10 cellular contexts compared by ENCODE assay signal in the genomic region with DNA sequence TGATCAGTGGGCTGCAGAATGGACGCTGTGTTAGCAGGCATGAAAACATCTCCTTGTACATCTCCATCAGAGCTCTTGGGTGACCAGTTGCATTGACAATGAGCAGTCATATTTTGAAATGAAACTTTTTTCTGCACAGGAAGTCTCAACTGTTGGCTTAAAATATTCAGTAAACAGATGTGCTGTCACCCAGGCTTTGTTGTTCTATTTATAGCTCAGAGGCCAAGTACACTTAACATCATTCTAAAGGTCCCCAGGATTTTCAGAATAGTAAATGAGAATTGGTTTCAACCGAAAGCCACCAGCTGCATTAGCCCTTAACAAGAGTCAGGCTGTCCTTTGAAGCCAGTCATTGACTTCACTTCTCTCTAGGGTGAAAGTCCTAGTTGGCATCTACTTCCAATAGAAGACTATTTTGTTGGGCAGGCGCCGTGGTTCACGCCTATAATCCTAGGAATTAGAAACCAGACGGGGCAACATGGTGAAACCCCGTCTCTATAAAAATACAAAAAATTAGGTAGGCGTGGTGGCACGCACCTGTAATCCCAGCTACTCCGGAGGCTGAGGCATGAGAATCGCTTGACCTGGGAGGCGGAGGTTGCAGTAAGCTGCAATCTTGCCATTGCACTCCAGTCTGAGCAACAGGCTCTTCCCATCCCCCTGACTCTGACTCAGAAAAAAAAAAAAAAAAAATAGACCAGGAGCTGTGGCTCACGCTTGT. TPM values are rescaled to one million over a fixed set of nuclear protein-coding genes. Genes with fewer than 3 reads are reported as not detected.
A peak's percentile ranks its signal among the peaks of the same experiment; 100 is the strongest.
DNase-seq lines count a peak whose midpoint lies in the region; ATAC-seq and TF ChIP-seq lines count a peak whose summit lies in the region.
"Had no signal": no experiment of that assay in that cellular context is flagged by ENCODE, and none has a peak within 500 bp of the region (broad histone marks: within the 10 kb centered on the region; RNA-seq: fewer than 3 reads in every experiment).

No MANE protein-coding gene starts in this region.

- intact Hi-C loops in stomach (cut with DNase I; ENCODE audit: low total_unique reads) = no loop called here

- TF ChIP-seq EP300 in stomach (IDR thresholded peaks at IDR 0.05) = no peak

- no peaks in the 10 kb centered on the region for H4K20me1 ChIP-seq in OCI-LY3 (ENCODE audit: insufficient read depth, low read length)

- DNase-seq in activated naive CD4-positive, alpha-beta T cell treated with anti-CD3 and anti-CD28 coated beads, Interleukin-2, amount 10 ng/mL, durations not matched to agents 7 days and 5 days = peak; percentile 63
- DNase-seq in activated naive CD4-positive, alpha-beta T cell treated with anti-CD3 and anti-CD28 coated beads, Interleukin-2, amount 50 U/mL, for 16 hours = no peak
- DNase-seq in stomach (no peak), SW480 (ENCODE audit: low spot score) (no peak), SK-N-DZ (ENCODE audit: low spot score) (no peak), GM03348 (ENCODE audit: low spot score) (no peak)
- DNase-seq: NCI-H524 treated with DMSO at 0.1 percent for 48 hours had no signal

- peak; percentile 48 for ATAC-seq in HG02885 (IDR thresholded peaks at IDR 0.05; ENCODE audit: poor library complexity, unreplicated experiment)

- peak overlapping the region; percentile 76 for H3K4me2 ChIP-seq in OCI-LY3 (ENCODE audit: low read length)

- no peaks in the 10 kb centered on the region for H3K36me3 ChIP-seq in OCI-LY3 (replicated peaks; ENCODE audit: low read depth, low read length)
- no peaks in the 10 kb centered on the region for H3K36me3 ChIP-seq in stomach
- H3K36me3 ChIP-seq: ascending aorta had no signal

- peaks cover 85% of the 10 kb centered on the region for H3K4me1 Mint-ChIP-seq in activated naive CD4-positive, alpha-beta T cell treated with anti-CD3 and anti-CD28 coated beads, Interleukin-2, amount 10 ng/mL, durations not matched to agents 7 days and 5 days

- peak overlapping the region; percentile 34; the same call in 1 of the 2 replicates for H3K9ac ChIP-seq in OCI-LY3 (ENCODE audit: low read length)

- H3K27ac Mint-ChIP-seq in activated naive CD4-positive, alpha-beta T cell treated with anti-CD3 and anti-CD28 coated beads, Interleukin-2, amount 10 ng/mL, durations not matched to agents 7 days and 5 days = peak overlapping the region; percentile 91

- no peak overlapping the region for H2AFZ ChIP-seq in OCI-LY3 (ENCODE audit: low read depth, low read length)

- peaks cover 5% of the 10 kb centered on the region for H3K27me3 ChIP-seq in OCI-LY3 (ENCODE audit: low read depth, low read length)
- peaks cover 2 to 48% (median 26%) of the 10 kb centered on the region in 3 donors for H3K27me3 ChIP-seq in stomach

- CTCF ChIA-PET in activated naive CD4-positive, alpha-beta T cell treated with anti-CD3 and anti-CD28 coated beads, Interleukin-2, amount 10 ng/mL, durations not matched to agents 7 days and 5 days (lab: Charles Lee) = interaction anchor here (1.1 to 4.2 kb wide), 8 partner anchors 9 to 154 kb away, joined by 3 to 21 read pairs (median 6); a partner anchor contains a TSS

- peaks cover 14% of the 10 kb centered on the region for H3K36me3 Mint-ChIP-seq in activated naive CD4-positive, alpha-beta T cell treated with anti-CD3 and anti-CD28 coated beads, Interleukin-2, amount 10 ng/mL, durations not matched to agents 7 days and 5 days

- no peak for TF ChIP-seq POLR2A in stomach (IDR thresholded peaks at IDR 0.05)

- peaks cover 64% of the 10 kb centered on the region for H3K4me1 ChIP-seq in OCI-LY3 (ENCODE audit: low read length)
- peaks cover 13 to 34% (median 17%) of the 10 kb centered on the region in 4 donors for H3K4me1 ChIP-seq in stomach

- H3K27me3 Mint-ChIP-seq in activated naive CD4-positive, alpha-beta T cell treated with anti-CD3 and anti-CD28 coated beads, Interleukin-2, amount 10 ng/mL, durations not matched to agents 7 days and 5 days = peaks cover 18% of the 10 kb centered on the region

- H3K79me2 ChIP-seq in OCI-LY3 (ENCODE audit: low read length) = no peaks in the 10 kb centered on the region

- H3K27ac ChIP-seq in OCI-LY3 (ENCODE audit: low read length) (peak overlapping the region; percentile 78), stomach (peak overlapping the region in 3 of 5 donors; percentile 2 to 33 (median 13))
- H3K27ac ChIP-seq: ascending aorta had no signal

- H3K9me3 Mint-ChIP-seq in activated naive CD4-positive, alpha-beta T cell treated with anti-CD3 and anti-CD28 coated beads, Interleukin-2, amount 10 ng/mL, durations not matched to agents 7 days and 5 days = no peaks in the 10 kb centered on the region

- peak overlapping the region; percentile 43 for H3K4me3 ChIP-seq in OCI-LY3 (ENCODE audit: low read length)
- no peak overlapping the region for H3K4me3 ChIP-seq in stomach
- H3K4me3 ChIP-seq: ascending aorta had no signal

- WGBS in stomach, 5 donors = 63 to 76% (median 69%) methylated on average over 13 of the region's 13 CpGs

- TF ChIP-seq CTCF in OCI-LY3 (IDR thresholded peaks at IDR 0.05; ENCODE audit: low read depth, low read length) (no peak), stomach (IDR thresholded peaks at IDR 0.05) (no peak)

- H3K9me3 ChIP-seq in OCI-LY3 (ENCODE audit: insufficient read depth, low read length) (no peaks in the 10 kb centered on the region), stomach (peaks cover 0 to 8% (median 3%) of the 10 kb centered on the region in 4 donors)

- H3K4me3 Mint-ChIP-seq in activated naive CD4-positive, alpha-beta T cell treated with anti-CD3 and anti-CD28 coated beads, Interleukin-2, amount 10 ng/mL, durations not matched to agents 7 days and 5 days = peak overlapping the region; percentile 53

RNA-seq across cellular contexts. Expression of a gene that starts 7.9 kb away (rescaled TPM):
- 10 to 100 TPM in 2 of 5 donors, 1 to 10 TPM in 3; 2.3 to 30.7 (median 8.9) TPM for total RNA-seq in stomach
- polyA plus RNA-seq in stomach = 10 to 100 TPM in 2 of 3 donors, 1 to 10 TPM in 1; 5.0 to 12.9 (median 11.0) TPM
- polyA plus RNA-seq in SK-N-DZ (2014; cell fraction: cytosol; rRNA removed) = 2.8 and 3.6 TPM in 2 replicates
- 2.9 and 6.8 TPM in 2 replicates for polyA plus RNA-seq in SK-N-DZ (2014; cell fraction: nucleus; rRNA removed)

RNA-seq across cellular contexts. Expression of a gene that starts 9.1 kb away (rescaled TPM):
- 100 to 1,000 TPM in 4 of 5 donors, 10 to 100 TPM in 1; 84.3 to 390 (median 174) TPM for total RNA-seq in stomach
- 100 to 1,000 TPM; 145 to 179 (median 164) TPM for polyA plus RNA-seq in stomach
- 188 and 208 TPM in 2 replicates for polyA plus RNA-seq in SK-N-DZ (2014; cell fraction: cytosol; rRNA removed)
- polyA plus RNA-seq in SK-N-DZ (2014; cell fraction: nucleus; rRNA removed) = 567 and 627 TPM in 2 replicates

RNA-seq across cellular contexts. Expression of a gene that starts 32.0 kb away (rescaled TPM):
- 100 to 1,000 TPM in 4 of 5 donors, 10 to 100 TPM in 1; 45.2 to 365 (median 314) TPM for total RNA-seq in stomach
- polyA plus RNA-seq in stomach = 100 to 1,000 TPM in 2 of 3 donors, 10 to 100 TPM in 1; 88.8 to 144 (median 107) TPM
- 22.0 and 26.4 TPM in 2 replicates for polyA plus RNA-seq in SK-N-DZ (2014; cell fraction: cytosol; rRNA removed)
- polyA plus RNA-seq in SK-N-DZ (2014; cell fraction: nucleus; rRNA removed) = 212 and 214 TPM in 2 replicates
